13 cellular contexts compared by ENCODE assay signal in genomic region chr20:46012926-46013825, GRCh38. TPM values are rescaled to one million over a fixed set of nuclear protein-coding genes. Genes with fewer than 3 reads are reported as not detected.
DNase-seq lines count a peak whose midpoint lies in the region; ATAC-seq and TF ChIP-seq lines count a peak whose summit lies in the region.
"Had no signal": no experiment of that assay in that cellular context is flagged by ENCODE, and none has a peak within 500 bp of the region (broad histone marks: within the 10 kb centered on the region; RNA-seq: fewer than 3 reads in every experiment).

No MANE protein-coding gene starts in this region.

- H2BK5ac ChIP-seq in H9 (ENCODE audit: insufficient read length, low read length) (no peak overlapping the region), mesendoderm (ENCODE audit: low read length) (no peak overlapping the region)

- H3K79me2 ChIP-seq in H9 (ENCODE audit: insufficient read depth, low read length): no peaks in the 10 kb centered on the region
- no peaks in the 10 kb centered on the region for H3K79me2 ChIP-seq in mesendoderm (ENCODE audit: control insufficient read depth, insufficient read depth, low read length)

- peaks cover 48% of the 10 kb centered on the region for H3K27me3 ChIP-seq in CD8-positive, alpha-beta T cell (ENCODE audit: insufficient read depth, low read length)
- no peaks in the 10 kb centered on the region; the same call in 1 of the 2 replicates for H3K27me3 ChIP-seq in H9 (ENCODE audit: insufficient read depth, low read length)
- no peaks in the 10 kb centered on the region for H3K27me3 ChIP-seq in mesendoderm (ENCODE audit: insufficient read depth, low read length, poor library complexity)

- WGBS in H9 (ENCODE audit: extremely low coverage, insufficient read length, low lambda C conversion rate): no CpG with 5 or more reads among the region's 39 CpGs
- no CpG with 5 or more reads among the region's 39 CpGs for WGBS in mesendoderm (ENCODE audit: extremely low coverage, insufficient coverage, low lambda C conversion rate)

- H3K23me2 ChIP-seq in H9 (ENCODE audit: insufficient read length, low read depth, low read length, poor library complexity, severe bottlenecking): peaks cover 6% of the 10 kb centered on the region

- CTCF ChIA-PET in CD8-positive, alpha-beta T cell (lab: Charles Lee): interaction anchor here (0.7 to 9.4 kb wide), 37 partner anchors 9 to 425 kb away, joined by 3 to 123 read pairs (median 6); partner anchors contain the start of genes SLC12A5 and ZNF335
- CTCF ChIA-PET in activated CD4-positive, alpha-beta memory T cell treated with anti-CD3 and anti-CD28 coated beads, Interleukin-2, amount 10 ng/mL, durations not matched to agents 7 days and 5 days (lab: Charles Lee): interaction anchor here (0.7 to 7.8 kb wide), 19 partner anchors 9 to 399 kb away, joined by 3 to 135 read pairs (median 6); partner anchors contain the start of genes ELMO2 and PCIF1

- H4K8ac ChIP-seq in H9 (replicated peaks; ENCODE audit: insufficient read length, low read depth, low read length): no peak overlapping the region
- no peak overlapping the region for H4K8ac ChIP-seq in mesendoderm (ENCODE audit: low read depth, low read length)

- intact Hi-C loops in CD8-positive, alpha-beta T cell (cut with DNase I, micrococcal nuclease): loop anchor here (1.0 to 5.0 kb wide), 4 partner anchors 26 to 216 kb away; partner anchors contain the start of genes PCIF1 (in 1 of the 2) and ZNF335 (in 1 of the 2)

- H4K5ac ChIP-seq in H9 (ENCODE audit: insufficient read length, low read depth, low read length): no peak overlapping the region
- no peak overlapping the region for H4K5ac ChIP-seq in mesendoderm (ENCODE audit: low read length)

- H4K91ac ChIP-seq in H9 (ENCODE audit: insufficient read length, low read depth, low read length): no peak overlapping the region

- H2BK15ac ChIP-seq in H9 (ENCODE audit: low read depth, low read length) (no peak overlapping the region), mesendoderm (replicated peaks; ENCODE audit: low read depth) (no peak overlapping the region)

- ATAC-seq in CD8-positive, alpha-beta T cell: no peak
- ATAC-seq in HG02840 (IDR thresholded peaks at IDR 0.05; ENCODE audit: low FRiP score, unreplicated experiment): no peak

- no peaks in the 10 kb centered on the region for H4K20me1 ChIP-seq in H9 (ENCODE audit: control insufficient read depth, insufficient read depth, insufficient read length)

- H2AK5ac ChIP-seq in H9 (ENCODE audit: insufficient read length, low read length): no peak overlapping the region
- H2AK5ac ChIP-seq in mesendoderm (ENCODE audit: low read length): no peak overlapping the region

- H3K4me2 ChIP-seq in H9 (ENCODE audit: insufficient read depth, insufficient read length, low read length) (peak overlapping the region; percentile 34), mesendoderm (ENCODE audit: low read length) (no peak overlapping the region)

- POLR2A ChIA-PET in CD8-positive, alpha-beta T cell (lab: Charles Lee): interaction anchor here (1.1 kb wide), 1 partner anchor 14 kb away, joined by 3 read pairs; no protein-coding TSS in a partner anchor
- POLR2A ChIA-PET in activated CD4-positive, alpha-beta memory T cell treated with anti-CD3 and anti-CD28 coated beads, Interleukin-2, amount 10 ng/mL, durations not matched to agents 7 days and 5 days (lab: Charles Lee): interaction anchor here (1.1 to 1.6 kb wide), 3 partner anchors 29 to 42 kb away, joined by 3 to 5 read pairs (median 4); no protein-coding TSS in a partner anchor

- peaks cover 48% of the 10 kb centered on the region for H3K4me1 ChIP-seq in CD8-positive, alpha-beta T cell (ENCODE audit: insufficient read depth, low read length)
- peaks cover 6% of the 10 kb centered on the region; the same call in 1 of the 2 replicates for H3K4me1 ChIP-seq in H9 (ENCODE audit: insufficient read depth, low read length)
- H3K4me1 ChIP-seq in mesendoderm (ENCODE audit: control insufficient read depth, low read depth, low read length): peaks cover 10% of the 10 kb centered on the region

- no peaks in the 10 kb centered on the region for H3K36me3 Mint-ChIP-seq in CD8-positive, alpha-beta T cell
- peaks cover 7 to 18% (median 12%) of the 10 kb centered on the region in 3 experiments for H3K36me3 Mint-ChIP-seq in H9 (ENCODE audit: insufficient read depth in 1 of 3, low read depth in 3 of 3)
- no peaks in the 10 kb centered on the region for H3K36me3 Mint-ChIP-seq in activated CD4-positive, alpha-beta memory T cell treated with anti-CD3 and anti-CD28 coated beads, Interleukin-2, amount 10 ng/mL, durations not matched to agents 7 days and 5 days (ENCODE audit: low read depth)

- no peak overlapping the region for H2BK20ac ChIP-seq in H9 (ENCODE audit: low read depth, low read length, poor library complexity, severe bottlenecking)

- no peaks in the 10 kb centered on the region for H3K36me3 ChIP-seq in CD8-positive, alpha-beta T cell (ENCODE audit: insufficient read depth, low read length)
- H3K36me3 ChIP-seq in mesendoderm (ENCODE audit: control insufficient read depth, insufficient read depth, low read length): no peaks in the 10 kb centered on the region
- H3K36me3 ChIP-seq: adrenal gland had no signal

- H3K9ac ChIP-seq in H9 (ENCODE audit: extremely low read depth, insufficient read length, low read length) (no peak overlapping the region), mesendoderm (ENCODE audit: low read length) (peak overlapping the region; percentile 25)

- peak overlapping the region; percentile 51 for H3K4me3 Mint-ChIP-seq in CD8-positive, alpha-beta T cell
- H3K4me3 Mint-ChIP-seq in H9: peak overlapping the region; percentile 59 to 77
- peak overlapping the region; percentile 30 for H3K4me3 Mint-ChIP-seq in activated CD4-positive, alpha-beta memory T cell treated with anti-CD3 and anti-CD28 coated beads, Interleukin-2, amount 10 ng/mL, durations not matched to agents 7 days and 5 days

- H3K9me3 Mint-ChIP-seq in CD8-positive, alpha-beta T cell: no peaks in the 10 kb centered on the region
- peaks cover 5 to 17% of the 10 kb centered on the region in 2 experiments; a peak in 2 of 5 replicates for H3K9me3 Mint-ChIP-seq in H9
- peaks cover 6% of the 10 kb centered on the region for H3K9me3 Mint-ChIP-seq in activated CD4-positive, alpha-beta memory T cell treated with anti-CD3 and anti-CD28 coated beads, Interleukin-2, amount 10 ng/mL, durations not matched to agents 7 days and 5 days

- H3K18ac ChIP-seq in H9 (ENCODE audit: insufficient read length, low read depth, low read length) (no peak overlapping the region), mesendoderm (ENCODE audit: low read length) (no peak overlapping the region)

- no peak overlapping the region for H3K27ac ChIP-seq in CD8-positive, alpha-beta T cell (ENCODE audit: low read depth, low read length)
- no peak overlapping the region for H3K27ac ChIP-seq in H9 (ENCODE audit: insufficient read length, low read depth, low read length)
- H3K27ac ChIP-seq in mesendoderm (ENCODE audit: low read depth, low read length): no peak overlapping the region
- H3K27ac ChIP-seq: adrenal gland, HL-60, RWPE1 had no signal

- no peak overlapping the region for H3T11ph ChIP-seq in H9 (ENCODE audit: low read length)

- H3K23ac ChIP-seq in H9 (ENCODE audit: insufficient read length, low read depth, low read length) (no peak overlapping the region), mesendoderm (ENCODE audit: low read length) (no peak overlapping the region)

- H3K27ac Mint-ChIP-seq in CD8-positive, alpha-beta T cell: no peak overlapping the region
- peak overlapping the region in 1 of 3 experiments; percentile 50; a peak in 1 of 7 replicates for H3K27ac Mint-ChIP-seq in H9
- H3K27ac Mint-ChIP-seq in activated CD4-positive, alpha-beta memory T cell treated with anti-CD3 and anti-CD28 coated beads, Interleukin-2, amount 10 ng/mL, durations not matched to agents 7 days and 5 days: no peak overlapping the region

- DNase-seq in CD8-positive, alpha-beta T cell: no peak
- DNase-seq in H9 (no peak), mesendoderm (no peak), SKM-1 treated with dmso at 0.1 percent for 144 hours (lab: John Stamatoyannopoulos, UW; ENCODE audit: unreplicated experiment) (no peak), NCI-H1930 (lab: John Stamatoyannopoulos, UW) (no peak)
- DNase-seq in activated CD4-positive, alpha-beta memory T cell treated with anti-CD3 and anti-CD28 coated beads, Interleukin-2, amount 10 ng/mL, durations not matched to agents 7 days and 5 days: no peak
- DNase-seq in stimulated activated CD4-positive, alpha-beta T cell treated with anti-CD3 and anti-CD28 coated beads, Interleukin-4, amount 100 ng/mL, for 1 hour: no peak
- DNase-seq: GDM1 had no signal

- H3K9me3 ChIP-seq in CD8-positive, alpha-beta T cell (ENCODE audit: low read length): no peaks in the 10 kb centered on the region
- H3K9me3 ChIP-seq in H9 (ENCODE audit: control insufficient read depth, low read depth, low read length): no peaks in the 10 kb centered on the region
- H3K9me3 ChIP-seq: adrenal gland had no signal

- H3K4ac ChIP-seq in H9 (ENCODE audit: low read depth, low read length) (no peak overlapping the region), mesendoderm (ENCODE audit: low read depth, low read length) (peak overlapping the region; percentile 40)

- H3K79me1 ChIP-seq in H9 (ENCODE audit: insufficient read depth, low read depth, low read length, poor library complexity, severe bottlenecking): no peaks in the 10 kb centered on the region
- H3K79me1 ChIP-seq in mesendoderm (ENCODE audit: low read length): no peaks in the 10 kb centered on the region

- no peak overlapping the region for H2AFZ ChIP-seq in H9 (ENCODE audit: low read length)

- H3K4me3 ChIP-seq in CD8-positive, alpha-beta T cell (ENCODE audit: low read depth, low read length): peak overlapping the region; percentile 22
- H3K4me3 ChIP-seq in mesendoderm (ENCODE audit: low read length): no peak overlapping the region
- H3K4me3 ChIP-seq: adrenal gland had no signal

- H3K4me1 Mint-ChIP-seq in CD8-positive, alpha-beta T cell (ENCODE audit: low read depth): peaks cover 54% of the 10 kb centered on the region
- H3K4me1 Mint-ChIP-seq in H9: peaks cover 32 to 39% of the 10 kb centered on the region in 2 experiments
- H3K4me1 Mint-ChIP-seq in activated CD4-positive, alpha-beta memory T cell treated with anti-CD3 and anti-CD28 coated beads, Interleukin-2, amount 10 ng/mL, durations not matched to agents 7 days and 5 days: peaks cover 64% of the 10 kb centered on the region

- peaks cover 74% of the 10 kb centered on the region for H3K27me3 Mint-ChIP-seq in CD8-positive, alpha-beta T cell (ENCODE audit: low read depth)
- peaks cover 23% of the 10 kb centered on the region for H3K27me3 Mint-ChIP-seq in H9 (ENCODE audit: low read depth)
- peaks cover 69% of the 10 kb centered on the region for H3K27me3 Mint-ChIP-seq in activated CD4-positive, alpha-beta memory T cell treated with anti-CD3 and anti-CD28 coated beads, Interleukin-2, amount 10 ng/mL, durations not matched to agents 7 days and 5 days

- H3K56ac ChIP-seq in H9 (ENCODE audit: insufficient read length, low read depth, low read length) (no peak overlapping the region), mesendoderm (ENCODE audit: low read length) (peak overlapping the region; percentile 52)

- TF ChIP-seq CTCF in CD8-positive, alpha-beta T cell (IDR thresholded peaks at IDR 0.05): no peak
- no peak for TF ChIP-seq CTCF in H9 (conservative IDR thresholded peaks at IDR 0.05)

- H2BK12ac ChIP-seq in H9 (ENCODE audit: insufficient read length, low read depth, low read length): no peak overlapping the region

- no peak overlapping the region for H3K14ac ChIP-seq in H9 (ENCODE audit: insufficient read depth, low read length)

- H2BK120ac ChIP-seq in H9 (ENCODE audit: low read depth, low read length, poor library complexity, severe bottlenecking): no peak overlapping the region
- no peak overlapping the region for H2BK120ac ChIP-seq in mesendoderm (ENCODE audit: low read depth, low read length)

RNA-seq across cellular contexts. Expression of gene MMP9, which starts 4.5 kb away (rescaled TPM):
- total RNA-seq in CD8-positive, alpha-beta T cell: 1 to 10 TPM; 7.1 to 8.8 TPM
- total RNA-seq in H9 (2021): 2.0 and 2.7 TPM in 2 replicates
- total RNA-seq in activated CD4-positive, alpha-beta memory T cell treated with anti-CD3 and anti-CD28 coated beads, Interleukin-2, amount 10 ng/mL, durations not matched to agents 7 days and 5 days: under 1 TPM; 0.13 to 0.15 TPM
- 6.3 TPM for polyA plus RNA-seq in mesendoderm (2013, experiment 1 of 2)
- polyA plus RNA-seq in mesendoderm (2013, experiment 2 of 2): 6.2 TPM
- polyA plus RNA-seq: neural cell had no signal

RNA-seq across cellular contexts. Expression of gene SLC12A5, which starts 15.8 kb away (rescaled TPM):
- 1 to 10 TPM; 1.1 to 1.4 TPM for total RNA-seq in CD8-positive, alpha-beta T cell
- 7.3 and 8.7 TPM in 2 replicates for total RNA-seq in H9 (2021)
- total RNA-seq in activated CD4-positive, alpha-beta memory T cell treated with anti-CD3 and anti-CD28 coated beads, Interleukin-2, amount 10 ng/mL, durations not matched to agents 7 days and 5 days: under 1 TPM in 1 of 2 experiments, not detected in 1; 0.53 TPM
- polyA plus RNA-seq in mesendoderm (2013, experiment 1 of 2): 20.5 TPM
- 21.4 TPM for polyA plus RNA-seq in mesendoderm (2013, experiment 2 of 2)

RNA-seq across cellular contexts. Expression of gene ZNF335, which starts 41.2 kb away (rescaled TPM):
- 10 to 100 TPM; 90.9 to 96.1 TPM for total RNA-seq in CD8-positive, alpha-beta T cell
- total RNA-seq in H9 (2021): 19.7 and 21.1 TPM in 2 replicates
- 10 to 100 TPM; 35.7 to 36.7 TPM for total RNA-seq in activated CD4-positive, alpha-beta memory T cell treated with anti-CD3 and anti-CD28 coated beads, Interleukin-2, amount 10 ng/mL, durations not matched to agents 7 days and 5 days
- 10.9 TPM for polyA plus RNA-seq in mesendoderm (2013, experiment 1 of 2)
- 10.4 TPM for polyA plus RNA-seq in mesendoderm (2013, experiment 2 of 2)
